11 cellular contexts compared by ENCODE assay signal in genomic region chr6:154478021-154478651, GRCh38. TPM values are rescaled to one million over a fixed set of nuclear protein-coding genes. Genes with fewer than 3 reads are reported as not detected.
DNase-seq lines count a peak whose midpoint lies in the region; ATAC-seq and TF ChIP-seq lines count a peak whose summit lies in the region.
"Had no signal": no experiment of that assay in that cellular context is flagged by ENCODE, and none has a peak within 500 bp of the region (broad histone marks: within the 10 kb centered on the region; RNA-seq: fewer than 3 reads in every experiment).

No MANE protein-coding gene starts in this region.

- TF ChIP-seq POLR2A in right lobe of liver (IDR thresholded peaks at IDR 0.05) (no peak), stomach (IDR thresholded peaks at IDR 0.05) (no peak)

- H3K27me3 Mint-ChIP-seq in CD14-positive monocyte (ENCODE audit: low read depth in 3 of 3): no peaks in the 10 kb centered on the region

- no peaks in the 10 kb centered on the region for H3K27me3 ChIP-seq in right lobe of liver
- no peaks in the 10 kb centered on the region for H3K27me3 ChIP-seq in stomach

- TF ChIP-seq CTCF in right lobe of liver (IDR thresholded peaks at IDR 0.05) (no peak), stomach (IDR thresholded peaks at IDR 0.05) (no peak), CD14-positive monocyte (IDR thresholded peaks at IDR 0.05) (no peak), GM10248 (IDR thresholded peaks at IDR 0.05; ENCODE audit: control extremely low read depth, extremely low read depth, low read depth, missing control alignments) (no peak)

- CTCF ChIA-PET in GM10248 (lab: Yijun Ruan, JAX): interaction anchor here (1.9 kb wide), 1 partner anchor 18 kb away, joined by 5 read pairs; no protein-coding TSS in a partner anchor

- no peaks in the 10 kb centered on the region for H3K9me3 ChIP-seq in right lobe of liver
- H3K9me3 ChIP-seq in stomach: no peaks in the 10 kb centered on the region

- intact Hi-C loops in right lobe of liver (cut with DNase I) (no loop called here), stomach (cut with DNase I; ENCODE audit: low total_unique reads) (no loop called here), CD14-positive monocyte (cut with micrococcal nuclease) (no loop called here)

- H3K4me3 Mint-ChIP-seq in CD14-positive monocyte: no peak overlapping the region
- H3K4me3 Mint-ChIP-seq: naive B cell had no signal

- peaks cover 9% of the 10 kb centered on the region for H3K4me1 Mint-ChIP-seq in CD14-positive monocyte
- H3K4me1 Mint-ChIP-seq: naive B cell had no signal

- peak; percentile 30 for DNase-seq in UCSD-AML1 (lab: John Stamatoyannopoulos, UW; ENCODE audit: unreplicated experiment)
- peak in 2 of 3 donors; percentile 60 to 66 for DNase-seq in right lobe of liver
- DNase-seq in stomach: peak; percentile 42
- no peak for DNase-seq in NCI-H1105 treated with DMSO at 0.1 percent for 48 hours (lab: John Stamatoyannopoulos, UW)
- DNase-seq in CD14-positive monocyte (ENCODE audit: low spot score): no peak
- no peak for DNase-seq in GM10248 (ENCODE audit: extremely low spot score)
- DNase-seq: activated effector memory CD4-positive, alpha-beta T cell treated with anti-CD3 and anti-CD28 coated beads, Interleukin-2, amount 50 U/mL, for 16 hours; naive B cell; NCI-H2081 had no signal

- H3K36me3 Mint-ChIP-seq in CD14-positive monocyte: no peaks in the 10 kb centered on the region
- H3K36me3 Mint-ChIP-seq: naive B cell had no signal

- H3K4me3 ChIP-seq in right lobe of liver (no peak overlapping the region), stomach (no peak overlapping the region)

- H3K27ac ChIP-seq in right lobe of liver: peak overlapping the region in 1 of 3 donors; percentile 22
- peak overlapping the region in 4 of 5 donors; percentile 1 to 71 (median 48) for H3K27ac ChIP-seq in stomach

- ATAC-seq in HG03432 (IDR thresholded peaks at IDR 0.05; ENCODE audit: unreplicated experiment) (peak; percentile 42), right lobe of liver (peak; percentile 43 to 76 (median 73)), HG03439 (IDR thresholded peaks at IDR 0.05; ENCODE audit: unreplicated experiment) (no peak)

- WGBS in right lobe of liver (ENCODE audit: insufficient coverage, low coverage, low lambda C conversion rate, missing lambda C conversion rate): 41% methylated on average over 10 of the region's 12 CpGs
- WGBS in stomach, 5 donors: 52 to 59% (median 54%) methylated on average over 12 of the region's 12 CpGs

- H3K9me3 Mint-ChIP-seq in CD14-positive monocyte: no peaks in the 10 kb centered on the region
- H3K9me3 Mint-ChIP-seq: naive B cell had no signal

- peak overlapping the region in 1 of 7 donors; percentile 78 for H3K27ac Mint-ChIP-seq in CD14-positive monocyte

- TF ChIP-seq EP300 in stomach (IDR thresholded peaks at IDR 0.05): no peak

- POLR2A ChIA-PET in GM10248 (lab: Yijun Ruan, JAX): no interaction called here

- peaks cover 0 to 38% (median 6%) of the 10 kb centered on the region in 4 donors for H3K4me1 ChIP-seq in right lobe of liver
- H3K4me1 ChIP-seq in stomach: peaks cover 11 to 68% (median 28%) of the 10 kb centered on the region in 4 donors

- H3K36me3 ChIP-seq in right lobe of liver: no peaks in the 10 kb centered on the region
- no peaks in the 10 kb centered on the region for H3K36me3 ChIP-seq in stomach

RNA-seq across cellular contexts. Expression of gene CNKSR3, which starts 32.3 kb away (rescaled TPM):
- total RNA-seq in right lobe of liver: 10 to 100 TPM; 19.8 to 43.4 (median 26.9) TPM
- total RNA-seq in stomach: 10 to 100 TPM in 1 of 5 donors, 1 to 10 TPM in 4; 1.2 to 40.0 (median 7.4) TPM
- polyA plus RNA-seq in stomach: 1 to 10 TPM; 5.7 to 6.6 (median 5.9) TPM
- polyA plus RNA-seq in CD14-positive monocyte: not detected

Comparison
In these comparisons a context has a peak if more than half of its experiments do, and no peak if none do; other contexts are left out.
1. DNase-seq: peak in UCSD-AML1 (single experiment), right lobe of liver (2 of 3) and stomach (single experiment); none in NCI-H1105 treated with DMSO at 0.1 percent for 48 hours (single experiment), CD14-positive monocyte (single experiment) and GM10248 (single experiment).